ENCODE assay signal across 8 cellular contexts in genomic region chr22:38271927-38272372, GRCh38. TPM values are rescaled to one million over a fixed set of nuclear protein-coding genes. Genes with fewer than 3 reads are reported as not detected.
DNase-seq lines count a peak whose midpoint lies in the region; ATAC-seq and TF ChIP-seq lines count a peak whose summit lies in the region.

No MANE protein-coding gene starts in this region.

- no peak overlapping the region for H2AFZ ChIP-seq in OCI-LY3 (ENCODE audit: low read depth, low read length)

- peak overlapping the region; percentile 88 for H3K27ac Mint-ChIP-seq in activated T-cell treated with anti-CD3 and anti-CD28 coated beads, Interleukin-2, amount 50 U/mL, for 24 hours
- H3K27ac Mint-ChIP-seq in naive B cell = peak overlapping the region; percentile 64 to 91 (median 78)

- peak in 1 of 2 donors; percentile 10 for ATAC-seq in naive B cell (ENCODE audit: low read depth in 2 of 2)

- TF ChIP-seq CTCF in OCI-LY3 (IDR thresholded peaks at IDR 0.05; ENCODE audit: low read depth, low read length) = no peak

- peak overlapping the region; percentile 89 for H3K9ac ChIP-seq in OCI-LY3 (ENCODE audit: low read length)
- peak overlapping the region; percentile 88 for H3K9ac ChIP-seq in endocrine pancreas (ENCODE audit: control insufficient read depth, insufficient read depth, low read length)

- peaks cover 44% of the 10 kb centered on the region for H3K36me3 ChIP-seq in OCI-LY3 (replicated peaks; ENCODE audit: low read depth, low read length)
- no peaks in the 10 kb centered on the region for H3K36me3 ChIP-seq in endocrine pancreas (ENCODE audit: control insufficient read depth, insufficient read depth, low read length)

- H3K27me3 ChIP-seq in OCI-LY3 (ENCODE audit: low read depth, low read length) (no peaks in the 10 kb centered on the region), endocrine pancreas (ENCODE audit: control insufficient read depth, insufficient read depth, low read length) (no peaks in the 10 kb centered on the region)

- peak overlapping the region; percentile 93 for H3K4me3 ChIP-seq in OCI-LY3 (ENCODE audit: low read length)
- peak overlapping the region; percentile 37 for H3K4me3 ChIP-seq in endocrine pancreas (ENCODE audit: control insufficient read depth, insufficient read depth, low read length)

- DNase-seq in activated T-cell treated with anti-CD3 and anti-CD28 coated beads, Interleukin-2, amount 50 U/mL, for 24 hours = peak; percentile 43
- DNase-seq in activated T-cell treated with anti-CD3 and anti-CD28 coated beads for 4 hours = no peak
- DNase-seq in naive B cell = no peak
- no peak for DNase-seq in RKO (ENCODE audit: low spot score)
- DNase-seq in EL = no peak
- DNase-seq in dermis blood vessel endothelial cell = no peak

- peaks cover 61% of the 10 kb centered on the region for H3K4me1 ChIP-seq in OCI-LY3 (ENCODE audit: low read length)
- no peaks in the 10 kb centered on the region for H3K4me1 ChIP-seq in endocrine pancreas (ENCODE audit: control insufficient read depth, insufficient read depth, low read length)

- H4K20me1 ChIP-seq in OCI-LY3 (ENCODE audit: insufficient read depth, low read length) = peaks cover 54% of the 10 kb centered on the region

- H3K9me3 ChIP-seq in OCI-LY3 (ENCODE audit: insufficient read depth, low read length) (no peaks in the 10 kb centered on the region), endocrine pancreas (ENCODE audit: control insufficient read depth, low read length) (no peaks in the 10 kb centered on the region)

- no peaks in the 10 kb centered on the region for H3K27me3 Mint-ChIP-seq in activated T-cell treated with anti-CD3 and anti-CD28 coated beads, Interleukin-2, amount 50 U/mL, for 24 hours
- H3K27me3 Mint-ChIP-seq in naive B cell = peaks cover 0 to 2% (median 0%) of the 10 kb centered on the region in 3 donors

- no peaks in the 10 kb centered on the region for H3K9me3 Mint-ChIP-seq in activated T-cell treated with anti-CD3 and anti-CD28 coated beads, Interleukin-2, amount 50 U/mL, for 24 hours
- H3K9me3 Mint-ChIP-seq in naive B cell = no peaks in the 10 kb centered on the region

- peak overlapping the region; percentile 99 for H3K4me2 ChIP-seq in OCI-LY3 (ENCODE audit: low read length)

- peaks cover 3% of the 10 kb centered on the region for H3K36me3 Mint-ChIP-seq in activated T-cell treated with anti-CD3 and anti-CD28 coated beads, Interleukin-2, amount 50 U/mL, for 24 hours (ENCODE audit: low read depth)
- no peaks in the 10 kb centered on the region for H3K36me3 Mint-ChIP-seq in naive B cell

- peak overlapping the region; percentile 65 for H3K27ac ChIP-seq in OCI-LY3 (ENCODE audit: low read length)

- H3K4me1 Mint-ChIP-seq in activated T-cell treated with anti-CD3 and anti-CD28 coated beads, Interleukin-2, amount 50 U/mL, for 24 hours (ENCODE audit: low read depth) = peaks cover 53% of the 10 kb centered on the region
- peaks cover 31 to 47% (median 45%) of the 10 kb centered on the region in 3 donors for H3K4me1 Mint-ChIP-seq in naive B cell

- H3K4me3 Mint-ChIP-seq in activated T-cell treated with anti-CD3 and anti-CD28 coated beads, Interleukin-2, amount 50 U/mL, for 24 hours = peak overlapping the region; percentile 85
- peak overlapping the region; percentile 84 to 95 (median 90) for H3K4me3 Mint-ChIP-seq in naive B cell

- H3K79me2 ChIP-seq in OCI-LY3 (ENCODE audit: low read length) = peaks cover 76% of the 10 kb centered on the region

RNA-seq across cellular contexts. Expression of gene TMEM184B, which starts 0.9 kb away (rescaled TPM):
- 1 to 10 TPM in 5 of 6 donors, not detected in 1; 1.8 to 5.9 (median 4.1) TPM for polyA plus RNA-seq in naive B cell (ENCODE audit: low read depth in 6 of 6)
- 36.2 and 49.4 TPM in 2 replicates for total RNA-seq in dermis blood vessel endothelial cell

RNA-seq across cellular contexts. Expression of gene CSNK1E, which starts 45.3 kb away (rescaled TPM):
- polyA plus RNA-seq in naive B cell (ENCODE audit: low read depth in 6 of 6) = 10 to 100 TPM in 3 of 6 donors, 1 to 10 TPM in 3; 5.8 to 19.6 (median 10.0) TPM
- total RNA-seq in dermis blood vessel endothelial cell = 127 and 141 TPM in 2 replicates
